Comparison of ENCODE assay signal across 32 cellular contexts in the genomic region with DNA sequence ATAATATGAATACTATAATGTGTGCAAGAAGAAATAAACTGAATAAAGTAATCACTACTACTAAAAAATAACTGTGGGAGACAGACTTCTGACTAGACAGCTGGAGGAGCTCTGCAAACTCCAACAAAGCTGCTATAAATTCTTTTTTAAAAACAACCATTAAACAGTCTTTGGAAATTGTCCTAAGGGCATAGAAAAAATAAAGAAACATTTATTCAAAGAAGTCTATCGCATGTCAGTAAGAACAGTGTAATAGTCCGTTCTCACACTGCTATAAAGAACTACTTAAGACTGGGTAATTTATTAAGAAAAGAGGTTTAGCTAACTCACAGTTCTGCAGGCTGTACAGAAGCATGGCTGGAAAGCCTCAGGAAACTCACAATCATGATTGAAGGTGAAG. TPM values are rescaled to one million over a fixed set of nuclear protein-coding genes. Genes with fewer than 3 reads are reported as not detected.
"Had no signal": no experiment of that assay in that cellular context is flagged by ENCODE, and none has a peak within 500 bp of the region (broad histone marks: within the 10 kb centered on the region; RNA-seq: fewer than 3 reads in every experiment).

No MANE protein-coding gene starts in this region.

- H3K4me3 Mint-ChIP-seq: naive thymus-derived CD4-positive, alpha-beta T cell; natural killer cell treated with Interleukin-12 subunit alpha and Interleukin-12 subunit beta and Interleukin-15 and Interleukin-18, amount 100 ng/mL, for 72 hours; neural crest cell; stimulated activated effector memory CD8-positive, alpha-beta T cell treated with anti-CD3 and anti-CD28 coated beads, Interleukin-12 subunit alpha, Interleukin-12 subunit beta, amount 100 ng/mL, for 72 hours; stimulated activated naive CD8-positive, alpha-beta T cell treated with anti-CD3 and anti-CD28 coated beads, Interleukin-15, Interleukin-2, amounts not matched to agents 100 ng/mL and 50 ng/mL, for 24 hours had no signal

- H3K27ac Mint-ChIP-seq: naive thymus-derived CD4-positive, alpha-beta T cell; natural killer cell treated with Interleukin-12 subunit alpha and Interleukin-12 subunit beta and Interleukin-15 and Interleukin-18, amount 100 ng/mL, for 72 hours; stimulated activated effector memory CD8-positive, alpha-beta T cell treated with anti-CD3 and anti-CD28 coated beads, Interleukin-12 subunit alpha, Interleukin-12 subunit beta, amount 100 ng/mL, for 72 hours; stimulated activated naive CD8-positive, alpha-beta T cell treated with anti-CD3 and anti-CD28 coated beads, Interleukin-15, Interleukin-2, amounts not matched to agents 100 ng/mL and 50 ng/mL, for 24 hours had no signal

- ATAC-seq: left cardiac atrium; left lung; mucosa of descending colon; naive thymus-derived CD4-positive, alpha-beta T cell; natural killer cell treated with Interleukin-12 subunit alpha and Interleukin-12 subunit beta and Interleukin-15 and Interleukin-18, amount 100 ng/mL, for 72 hours; psoas muscle; stimulated activated effector memory CD8-positive, alpha-beta T cell treated with anti-CD3 and anti-CD28 coated beads, Interleukin-12 subunit alpha, Interleukin-12 subunit beta, amount 100 ng/mL, for 72 hours; upper lobe of right lung had no signal

- H3K4me1 ChIP-seq: left lung, parathyroid adenoma, psoas muscle, sigmoid colon, spleen, suprapubic skin, tibial artery, upper lobe of right lung, uterus had no signal

- H3K36me3 ChIP-seq: left lung, neutrophil, sigmoid colon, spleen, suprapubic skin, thoracic aorta, tibial artery, upper lobe of right lung, uterus had no signal

- H3K4me3 ChIP-seq: left lung, lung, mucosa of descending colon, psoas muscle, sigmoid colon, spleen, suprapubic skin, thoracic aorta, tibial artery, upper lobe of right lung, uterus had no signal

- H3K9me3 Mint-ChIP-seq: naive thymus-derived CD4-positive, alpha-beta T cell; natural killer cell treated with Interleukin-12 subunit alpha and Interleukin-12 subunit beta and Interleukin-15 and Interleukin-18, amount 100 ng/mL, for 72 hours; neural crest cell; stimulated activated effector memory CD8-positive, alpha-beta T cell treated with anti-CD3 and anti-CD28 coated beads, Interleukin-12 subunit alpha, Interleukin-12 subunit beta, amount 100 ng/mL, for 72 hours; stimulated activated naive CD8-positive, alpha-beta T cell treated with anti-CD3 and anti-CD28 coated beads, Interleukin-15, Interleukin-2, amounts not matched to agents 100 ng/mL and 50 ng/mL, for 24 hours had no signal

- H3K79me2 ChIP-seq: parathyroid adenoma had no signal

- H3K27ac ChIP-seq: left lung, neutrophil, parathyroid adenoma, psoas muscle, sigmoid colon, spleen, suprapubic skin, thoracic aorta, tibial artery, upper lobe of right lung had no signal

- H3K9me3 ChIP-seq: left lung, mucosa of descending colon, neutrophil, psoas muscle, sigmoid colon, spleen, suprapubic skin, thoracic aorta, tibial artery, upper lobe of right lung, uterus had no signal

- H3K9ac ChIP-seq: parathyroid adenoma had no signal

- DNase-seq: hippocampal formation; kidney glomerular epithelial cell; left cardiac atrium; left lung; mesendoderm; midbrain; mucosa of descending colon; naive thymus-derived CD4-positive, alpha-beta T cell; occipital lobe; psoas muscle; sigmoid colon; small intestine; spleen; stimulated activated CD4-positive, alpha-beta T cell treated with anti-CD3 and anti-CD28 coated beads, Interleukin-4, amount 100 ng/mL, for 24 hours; stimulated activated naive CD4-positive, alpha-beta T cell; tibial artery; trophoblast cell; upper lobe of right lung; uterus had no signal

- H3K4me1 Mint-ChIP-seq: neural crest cell; stimulated activated effector memory CD8-positive, alpha-beta T cell treated with anti-CD3 and anti-CD28 coated beads, Interleukin-12 subunit alpha, Interleukin-12 subunit beta, amount 100 ng/mL, for 72 hours had no signal

- H3K36me3 Mint-ChIP-seq: naive thymus-derived CD4-positive, alpha-beta T cell; natural killer cell treated with Interleukin-12 subunit alpha and Interleukin-12 subunit beta and Interleukin-15 and Interleukin-18, amount 100 ng/mL, for 72 hours; stimulated activated effector memory CD8-positive, alpha-beta T cell treated with anti-CD3 and anti-CD28 coated beads, Interleukin-12 subunit alpha, Interleukin-12 subunit beta, amount 100 ng/mL, for 72 hours had no signal

- H2AFZ ChIP-seq: parathyroid adenoma had no signal

- H3K27me3 ChIP-seq: left lung, neutrophil, sigmoid colon, suprapubic skin, upper lobe of right lung, uterus had no signal

RNA-seq across cellular contexts. Expression of a gene that starts 55.9 kb away (rescaled TPM):
- total RNA-seq: left cardiac atrium; left lung; mucosa of descending colon; myocyte; naive thymus-derived CD4-positive, alpha-beta T cell; natural killer cell treated with Interleukin-12 subunit alpha and Interleukin-12 subunit beta and Interleukin-15 and Interleukin-18, amount 100 ng/mL, for 72 hours; neural crest cell; osteocyte; posterior vena cava; psoas muscle; sigmoid colon; spleen; subcutaneous adipose tissue; thoracic aorta; upper lobe of right lung had no signal
